8 cellular contexts compared by ENCODE assay signal in genomic region chr1:147640553-147641165, GRCh38. TPM values are rescaled to one million over a fixed set of nuclear protein-coding genes. Genes with fewer than 3 reads are reported as not detected.
DNase-seq lines count a peak whose midpoint lies in the region; ATAC-seq and TF ChIP-seq lines count a peak whose summit lies in the region.

No MANE protein-coding gene starts in this region.

- DNase-seq in DMS 273 (lab: John Stamatoyannopoulos, UW; ENCODE audit: unreplicated experiment) (peak; percentile 80), DMS 273 treated with DMSO at 0.1 percent for 48 hours (lab: John Stamatoyannopoulos, UW) (no peak), NCI-H1694 treated with DMSO at 0.1 percent for 48 hours (lab: John Stamatoyannopoulos, UW) (peak; percentile 6), UCSD-AML1 (lab: John Stamatoyannopoulos, UW; ENCODE audit: unreplicated experiment) (peak; percentile 61), body of pancreas (peak; percentile 73 to 80 (median 76)), iPS-NIHi11 (ENCODE audit: low spot score) (peak; percentile 87)
- peak; percentile 67 to 79 for DNase-seq in stimulated activated CD4-positive, alpha-beta T cell treated with anti-CD3 and anti-CD28 coated beads, Interleukin-15, amount 100 ng/mL, for 48 hours (ENCODE audit: low read depth in 2 of 2)

- peak; percentile 70 to 86 (median 75) for TF ChIP-seq CTCF in body of pancreas (IDR thresholded peaks at IDR 0.05)

- no peak for TF ChIP-seq POLR2A in body of pancreas (IDR thresholded peaks at IDR 0.05)

- intact Hi-C loops in body of pancreas (cut with DNase I), result no loop called here

- H3K4me3 ChIP-seq in body of pancreas, result no peak overlapping the region

- WGBS in body of pancreas, 2 donors, result 40 to 72% methylated on average over 4 to 9 of the region's 9 CpGs

- H3K36me3 ChIP-seq in body of pancreas (replicated peaks in 1 of 2; ENCODE audit: insufficient read depth in 1 of 2, low read depth in 2 of 2), result no peaks in the 10 kb centered on the region

- no peaks in the 10 kb centered on the region for H3K27me3 ChIP-seq in body of pancreas

- H3K4me1 ChIP-seq in body of pancreas, result no peaks in the 10 kb centered on the region

- no peak overlapping the region for H3K27ac ChIP-seq in body of pancreas

- no peaks in the 10 kb centered on the region for H3K9me3 ChIP-seq in body of pancreas

- ATAC-seq in HG02852 (IDR thresholded peaks at IDR 0.05; ENCODE audit: unreplicated experiment), result peak; percentile 98
- ATAC-seq in body of pancreas, result peak; percentile 81

RNA-seq across cellular contexts. Expression of gene ACP6, which starts 29.7 kb away (rescaled TPM):
- total RNA-seq in body of pancreas, result 10 to 100 TPM; 13.2 to 24.7 TPM
